Comparison of ENCODE assay signal across 1 cellular context in the genomic region with DNA sequence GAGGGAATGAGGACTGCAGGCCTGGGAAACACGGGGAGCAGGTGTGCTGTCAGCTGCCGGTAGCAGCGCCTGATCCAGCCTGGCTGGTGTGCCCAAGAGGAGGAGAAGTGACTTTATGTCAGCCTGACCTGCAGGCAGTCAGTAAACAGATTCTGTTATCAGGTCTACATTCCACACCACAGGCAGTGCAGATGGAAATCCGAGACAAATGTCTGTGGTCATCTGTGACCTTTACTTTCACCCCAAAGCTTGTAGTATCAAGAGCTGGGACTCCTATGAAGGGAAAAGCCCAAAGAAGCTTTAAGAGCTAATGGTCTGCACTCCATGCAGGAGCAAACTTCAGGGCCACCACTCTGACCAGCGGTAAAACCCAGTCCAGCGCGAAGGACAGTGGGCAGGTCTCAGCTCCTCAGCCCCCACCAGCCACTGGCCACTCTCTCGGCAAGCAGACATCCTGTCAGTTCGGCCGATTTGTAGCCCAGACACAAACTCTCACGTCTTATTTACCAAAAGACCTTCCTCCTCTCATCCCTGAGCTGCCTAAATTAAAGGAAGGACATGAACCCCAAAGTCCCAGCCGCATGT.
A peak's percentile ranks its signal among the peaks of the same experiment; 100 is the strongest.
TF ChIP-seq lines count a peak whose summit lies in the region.

No MANE protein-coding gene starts in this region.

TF ChIP-seq in K562, 482 proteins besides CTCF, POLR2A, EP300 and RAD21 (continued from another document and continues in another):
- TF ChIP-seq, protein P1, sequence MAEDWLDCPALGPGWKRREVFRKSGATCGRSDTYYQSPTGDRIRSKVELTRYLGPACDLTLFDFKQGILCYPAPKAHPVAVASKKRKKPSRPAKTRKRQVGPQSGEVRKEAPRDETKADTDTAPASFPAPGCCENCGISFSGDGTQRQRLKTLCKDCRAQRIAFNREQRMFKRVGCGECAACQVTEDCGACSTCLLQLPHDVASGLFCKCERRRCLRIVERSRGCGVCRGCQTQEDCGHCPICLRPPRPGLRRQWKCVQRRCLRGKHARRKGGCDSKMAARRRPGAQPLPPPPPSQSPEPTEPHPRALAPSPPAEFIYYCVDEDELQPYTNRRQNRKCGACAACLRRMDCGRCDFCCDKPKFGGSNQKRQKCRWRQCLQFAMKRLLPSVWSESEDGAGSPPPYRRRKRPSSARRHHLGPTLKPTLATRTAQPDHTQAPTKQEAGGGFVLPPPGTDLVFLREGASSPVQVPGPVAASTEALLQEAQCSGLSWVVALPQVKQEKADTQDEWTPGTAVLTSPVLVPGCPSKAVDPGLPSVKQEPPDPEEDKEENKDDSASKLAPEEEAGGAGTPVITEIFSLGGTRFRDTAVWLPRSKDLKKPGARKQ (CRISPR knock-in tag; IDR thresholded peaks at IDR 0.05): no peak
- TF ChIP-seq ZNF174 (CRISPR knock-in tag; IDR thresholded peaks at IDR 0.05) (no peak), NR2C1 (IDR thresholded peaks at IDR 0.05) (no peak), NR2C1 (tag; IDR thresholded peaks at IDR 0.05) (peak; percentile 66), SMC3 (conservative IDR thresholded peaks at IDR 0.05; ENCODE audit: insufficient read depth, low read depth, low read length) (no peak), KLF13 (tag; IDR thresholded peaks at IDR 0.05; ENCODE audit: borderline replicate concordance, low read depth) (no peak), GTF2A2 (tag; IDR thresholded peaks at IDR 0.05) (no peak), KLF16 (IDR thresholded peaks at IDR 0.05) (peak; percentile 72), ZNF24 (IDR thresholded peaks at IDR 0.05) (no peak), CCAR2 (IDR thresholded peaks at IDR 0.05; ENCODE audit: low read depth, low read length) (no peak), ZBTB17 (CRISPR knock-in tag; IDR thresholded peaks at IDR 0.05) (0 out of 2 replicates have a peak, but pooled peaks have one; percentile 31), CTBP1 (IDR thresholded peaks at IDR 0.05; ENCODE audit: borderline replicate concordance) (peak; percentile 87), FOXK2 (conservative IDR thresholded peaks at IDR 0.05 in 1 of 2, IDR thresholded peaks at IDR 0.05 in 1 of 2; ENCODE audit: low read depth in 2 of 2) (no peak), RBM39 (optimal IDR thresholded peaks at IDR 0.05; ENCODE audit: low read depth, low read length) (no peak), PTBP1 (IDR thresholded peaks at IDR 0.05; ENCODE audit: low read depth, low read length) (no peak), ZNF384 (IDR thresholded peaks at IDR 0.05; ENCODE audit: low read depth, low read length) (no peak), ZNF707 (CRISPR knock-in tag; conservative IDR thresholded peaks at IDR 0.05) (no peak), BHLHE40 (IDR thresholded peaks at IDR 0.05; ENCODE audit: low read length) (peak; percentile 54), MAFF (IDR thresholded peaks at IDR 0.05; ENCODE audit: low read length) (no peak), ZNF12 (CRISPR knock-in tag; IDR thresholded peaks at IDR 0.05) (no peak), NR2C2 (CRISPR knock-in tag; IDR thresholded peaks at IDR 0.05) (no peak), NR2C2 (tag; IDR thresholded peaks at IDR 0.05) (peak; percentile 71), MCM3 (IDR thresholded peaks at IDR 0.05) (no peak), XRCC5 (IDR thresholded peaks at IDR 0.05; ENCODE audit: low read depth, low read length) (no peak), CBFA2T3 (IDR thresholded peaks at IDR 0.05) (peak; percentile 90), FOXA3 (CRISPR knock-in tag; conservative IDR thresholded peaks at IDR 0.05 in 1 of 2, IDR thresholded peaks at IDR 0.05 in 1 of 2) (0 out of 4 replicates have a peak, but pooled peaks have one; percentile 21 to 37), MAFG (tag; conservative IDR thresholded peaks at IDR 0.05) (no peak), RBM14 (IDR thresholded peaks at IDR 0.05; ENCODE audit: borderline replicate concordance, insufficient read depth, low read depth, low read length) (no peak), TAF7 (tag; IDR thresholded peaks at IDR 0.05) (no peak), POLR2AphosphoS5 (IDR thresholded peaks at IDR 0.05; ENCODE audit: control insufficient read depth, insufficient read depth, low read depth, low read length) (peak; percentile 50; the same call in 1 of the 2 replicates), TFAM (CRISPR knock-in tag; conservative IDR thresholded peaks at IDR 0.05) (no peak), NR2F6 (CRISPR knock-in tag; IDR thresholded peaks at IDR 0.05) (0 out of 2 replicates have a peak, but pooled peaks have one; percentile 44), FOS (IDR thresholded peaks at IDR 0.05; ENCODE audit: extremely low read depth, insufficient read length) (no peak), KDM1A (IDR thresholded peaks at IDR 0.05) (peak; percentile 95 to 96)
- TF ChIP-seq, protein P2, sequence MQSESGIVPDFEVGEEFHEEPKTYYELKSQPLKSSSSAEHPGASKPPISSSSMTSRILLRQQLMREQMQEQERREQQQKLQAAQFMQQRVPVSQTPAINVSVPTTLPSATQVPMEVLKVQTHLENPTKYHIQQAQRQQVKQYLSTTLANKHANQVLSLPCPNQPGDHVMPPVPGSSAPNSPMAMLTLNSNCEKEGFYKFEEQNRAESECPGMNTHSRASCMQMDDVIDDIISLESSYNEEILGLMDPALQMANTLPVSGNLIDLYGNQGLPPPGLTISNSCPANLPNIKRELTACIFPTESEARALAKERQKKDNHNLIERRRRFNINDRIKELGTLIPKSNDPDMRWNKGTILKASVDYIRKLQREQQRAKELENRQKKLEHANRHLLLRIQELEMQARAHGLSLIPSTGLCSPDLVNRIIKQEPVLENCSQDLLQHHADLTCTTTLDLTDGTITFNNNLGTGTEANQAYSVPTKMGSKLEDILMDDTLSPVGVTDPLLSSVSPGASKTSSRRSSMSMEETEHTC (IDR thresholded peaks at IDR 0.05): no peak
- TF ChIP-seq, protein P3, sequence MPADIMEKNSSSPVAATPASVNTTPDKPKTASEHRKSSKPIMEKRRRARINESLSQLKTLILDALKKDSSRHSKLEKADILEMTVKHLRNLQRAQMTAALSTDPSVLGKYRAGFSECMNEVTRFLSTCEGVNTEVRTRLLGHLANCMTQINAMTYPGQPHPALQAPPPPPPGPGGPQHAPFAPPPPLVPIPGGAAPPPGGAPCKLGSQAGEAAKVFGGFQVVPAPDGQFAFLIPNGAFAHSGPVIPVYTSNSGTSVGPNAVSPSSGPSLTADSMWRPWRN (IDR thresholded peaks at IDR 0.05; ENCODE audit: low read depth): peak; percentile 67
- TF ChIP-seq, protein P4, sequence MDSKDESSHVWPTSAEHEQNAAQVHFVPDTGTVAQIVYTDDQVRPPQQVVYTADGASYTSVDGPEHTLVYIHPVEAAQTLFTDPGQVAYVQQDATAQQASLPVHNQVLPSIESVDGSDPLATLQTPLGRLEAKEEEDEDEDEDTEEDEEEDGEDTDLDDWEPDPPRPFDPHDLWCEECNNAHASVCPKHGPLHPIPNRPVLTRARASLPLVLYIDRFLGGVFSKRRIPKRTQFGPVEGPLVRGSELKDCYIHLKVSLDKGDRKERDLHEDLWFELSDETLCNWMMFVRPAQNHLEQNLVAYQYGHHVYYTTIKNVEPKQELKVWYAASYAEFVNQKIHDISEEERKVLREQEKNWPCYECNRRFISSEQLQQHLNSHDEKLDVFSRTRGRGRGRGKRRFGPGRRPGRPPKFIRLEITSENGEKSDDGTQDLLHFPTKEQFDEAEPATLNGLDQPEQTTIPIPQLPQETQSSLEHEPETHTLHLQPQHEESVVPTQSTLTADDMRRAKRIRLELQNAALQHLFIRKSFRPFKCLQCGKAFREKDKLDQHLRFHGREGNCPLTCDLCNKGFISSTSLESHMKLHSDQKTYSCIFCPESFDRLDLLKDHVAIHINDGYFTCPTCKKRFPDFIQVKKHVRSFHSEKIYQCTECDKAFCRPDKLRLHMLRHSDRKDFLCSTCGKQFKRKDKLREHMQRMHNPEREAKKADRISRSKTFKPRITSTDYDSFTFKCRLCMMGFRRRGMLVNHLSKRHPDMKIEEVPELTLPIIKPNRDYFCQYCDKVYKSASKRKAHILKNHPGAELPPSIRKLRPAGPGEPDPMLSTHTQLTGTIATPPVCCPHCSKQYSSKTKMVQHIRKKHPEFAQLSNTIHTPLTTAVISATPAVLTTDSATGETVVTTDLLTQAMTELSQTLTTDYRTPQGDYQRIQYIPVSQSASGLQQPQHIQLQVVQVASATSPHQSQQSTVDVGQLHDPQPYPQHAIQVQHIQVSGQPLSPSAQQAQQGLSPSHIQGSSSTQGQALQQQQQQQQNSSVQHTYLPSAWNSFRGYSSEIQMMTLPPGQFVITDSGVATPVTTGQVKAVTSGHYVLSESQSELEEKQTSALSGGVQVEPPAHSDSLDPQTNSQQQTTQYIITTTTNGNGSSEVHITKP (IDR thresholded peaks at IDR 0.05; ENCODE audit: partially characterized antibody): no peak
- TF ChIP-seq, protein P5, sequence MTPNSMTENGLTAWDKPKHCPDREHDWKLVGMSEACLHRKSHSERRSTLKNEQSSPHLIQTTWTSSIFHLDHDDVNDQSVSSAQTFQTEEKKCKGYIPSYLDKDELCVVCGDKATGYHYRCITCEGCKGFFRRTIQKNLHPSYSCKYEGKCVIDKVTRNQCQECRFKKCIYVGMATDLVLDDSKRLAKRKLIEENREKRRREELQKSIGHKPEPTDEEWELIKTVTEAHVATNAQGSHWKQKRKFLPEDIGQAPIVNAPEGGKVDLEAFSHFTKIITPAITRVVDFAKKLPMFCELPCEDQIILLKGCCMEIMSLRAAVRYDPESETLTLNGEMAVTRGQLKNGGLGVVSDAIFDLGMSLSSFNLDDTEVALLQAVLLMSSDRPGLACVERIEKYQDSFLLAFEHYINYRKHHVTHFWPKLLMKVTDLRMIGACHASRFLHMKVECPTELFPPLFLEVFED (CRISPR knock-in tag; conservative IDR thresholded peaks at IDR 0.05): no peak
- TF ChIP-seq, protein P6, sequence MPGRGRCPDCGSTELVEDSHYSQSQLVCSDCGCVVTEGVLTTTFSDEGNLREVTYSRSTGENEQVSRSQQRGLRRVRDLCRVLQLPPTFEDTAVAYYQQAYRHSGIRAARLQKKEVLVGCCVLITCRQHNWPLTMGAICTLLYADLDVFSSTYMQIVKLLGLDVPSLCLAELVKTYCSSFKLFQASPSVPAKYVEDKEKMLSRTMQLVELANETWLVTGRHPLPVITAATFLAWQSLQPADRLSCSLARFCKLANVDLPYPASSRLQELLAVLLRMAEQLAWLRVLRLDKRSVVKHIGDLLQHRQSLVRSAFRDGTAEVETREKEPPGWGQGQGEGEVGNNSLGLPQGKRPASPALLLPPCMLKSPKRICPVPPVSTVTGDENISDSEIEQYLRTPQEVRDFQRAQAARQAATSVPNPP (IDR thresholded peaks at IDR 0.05; ENCODE audit: borderline replicate concordance, insufficient read depth, insufficient read length): no peak
- TF ChIP-seq, protein P7, sequence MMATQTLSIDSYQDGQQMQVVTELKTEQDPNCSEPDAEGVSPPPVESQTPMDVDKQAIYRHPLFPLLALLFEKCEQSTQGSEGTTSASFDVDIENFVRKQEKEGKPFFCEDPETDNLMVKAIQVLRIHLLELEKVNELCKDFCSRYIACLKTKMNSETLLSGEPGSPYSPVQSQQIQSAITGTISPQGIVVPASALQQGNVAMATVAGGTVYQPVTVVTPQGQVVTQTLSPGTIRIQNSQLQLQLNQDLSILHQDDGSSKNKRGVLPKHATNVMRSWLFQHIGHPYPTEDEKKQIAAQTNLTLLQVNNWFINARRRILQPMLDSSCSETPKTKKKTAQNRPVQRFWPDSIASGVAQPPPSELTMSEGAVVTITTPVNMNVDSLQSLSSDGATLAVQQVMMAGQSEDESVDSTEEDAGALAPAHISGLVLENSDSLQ (IDR thresholded peaks at IDR 0.05): peak; percentile 43; the same call in 1 of the 2 replicates
- TF ChIP-seq, protein P8, sequence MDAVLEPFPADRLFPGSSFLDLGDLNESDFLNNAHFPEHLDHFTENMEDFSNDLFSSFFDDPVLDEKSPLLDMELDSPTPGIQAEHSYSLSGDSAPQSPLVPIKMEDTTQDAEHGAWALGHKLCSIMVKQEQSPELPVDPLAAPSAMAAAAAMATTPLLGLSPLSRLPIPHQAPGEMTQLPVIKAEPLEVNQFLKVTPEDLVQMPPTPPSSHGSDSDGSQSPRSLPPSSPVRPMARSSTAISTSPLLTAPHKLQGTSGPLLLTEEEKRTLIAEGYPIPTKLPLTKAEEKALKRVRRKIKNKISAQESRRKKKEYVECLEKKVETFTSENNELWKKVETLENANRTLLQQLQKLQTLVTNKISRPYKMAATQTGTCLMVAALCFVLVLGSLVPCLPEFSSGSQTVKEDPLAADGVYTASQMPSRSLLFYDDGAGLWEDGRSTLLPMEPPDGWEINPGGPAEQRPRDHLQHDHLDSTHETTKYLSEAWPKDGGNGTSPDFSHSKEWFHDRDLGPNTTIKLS (IDR thresholded peaks at IDR 0.05; ENCODE audit: borderline replicate concordance, low read depth): no peak
- TF ChIP-seq, protein P9, sequence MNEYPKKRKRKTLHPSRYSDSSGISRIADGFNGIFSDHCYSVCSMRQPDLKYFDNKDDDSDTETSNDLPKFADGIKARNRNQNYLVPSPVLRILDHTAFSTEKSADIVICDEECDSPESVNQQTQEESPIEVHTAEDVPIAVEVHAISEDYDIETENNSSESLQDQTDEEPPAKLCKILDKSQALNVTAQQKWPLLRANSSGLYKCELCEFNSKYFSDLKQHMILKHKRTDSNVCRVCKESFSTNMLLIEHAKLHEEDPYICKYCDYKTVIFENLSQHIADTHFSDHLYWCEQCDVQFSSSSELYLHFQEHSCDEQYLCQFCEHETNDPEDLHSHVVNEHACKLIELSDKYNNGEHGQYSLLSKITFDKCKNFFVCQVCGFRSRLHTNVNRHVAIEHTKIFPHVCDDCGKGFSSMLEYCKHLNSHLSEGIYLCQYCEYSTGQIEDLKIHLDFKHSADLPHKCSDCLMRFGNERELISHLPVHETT (CRISPR knock-in tag; conservative IDR thresholded peaks at IDR 0.05 in 1 of 2, IDR thresholded peaks at IDR 0.05 in 1 of 2): 0 out of 4 replicates have a peak, but pooled peaks of 1 of the 2 experiments have one; percentile 29
- TF ChIP-seq, protein P10, sequence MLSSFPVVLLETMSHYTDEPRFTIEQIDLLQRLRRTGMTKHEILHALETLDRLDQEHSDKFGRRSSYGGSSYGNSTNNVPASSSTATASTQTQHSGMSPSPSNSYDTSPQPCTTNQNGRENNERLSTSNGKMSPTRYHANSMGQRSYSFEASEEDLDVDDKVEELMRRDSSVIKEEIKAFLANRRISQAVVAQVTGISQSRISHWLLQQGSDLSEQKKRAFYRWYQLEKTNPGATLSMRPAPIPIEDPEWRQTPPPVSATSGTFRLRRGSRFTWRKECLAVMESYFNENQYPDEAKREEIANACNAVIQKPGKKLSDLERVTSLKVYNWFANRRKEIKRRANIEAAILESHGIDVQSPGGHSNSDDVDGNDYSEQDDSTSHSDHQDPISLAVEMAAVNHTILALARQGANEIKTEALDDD (IDR thresholded peaks at IDR 0.05): 0 out of 2 replicates have a peak, but pooled peaks have one; percentile 24
- TF ChIP-seq, protein P11, sequence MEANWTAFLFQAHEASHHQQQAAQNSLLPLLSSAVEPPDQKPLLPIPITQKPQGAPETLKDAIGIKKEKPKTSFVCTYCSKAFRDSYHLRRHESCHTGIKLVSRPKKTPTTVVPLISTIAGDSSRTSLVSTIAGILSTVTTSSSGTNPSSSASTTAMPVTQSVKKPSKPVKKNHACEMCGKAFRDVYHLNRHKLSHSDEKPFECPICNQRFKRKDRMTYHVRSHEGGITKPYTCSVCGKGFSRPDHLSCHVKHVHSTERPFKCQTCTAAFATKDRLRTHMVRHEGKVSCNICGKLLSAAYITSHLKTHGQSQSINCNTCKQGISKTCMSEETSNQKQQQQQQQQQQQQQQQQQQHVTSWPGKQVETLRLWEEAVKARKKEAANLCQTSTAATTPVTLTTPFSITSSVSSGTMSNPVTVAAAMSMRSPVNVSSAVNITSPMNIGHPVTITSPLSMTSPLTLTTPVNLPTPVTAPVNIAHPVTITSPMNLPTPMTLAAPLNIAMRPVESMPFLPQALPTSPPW (CRISPR knock-in tag; IDR thresholded peaks at IDR 0.05): peak; percentile 37; the same call in 1 of the 2 replicates
